8 cellular contexts compared by ENCODE assay signal in the genomic region with DNA sequence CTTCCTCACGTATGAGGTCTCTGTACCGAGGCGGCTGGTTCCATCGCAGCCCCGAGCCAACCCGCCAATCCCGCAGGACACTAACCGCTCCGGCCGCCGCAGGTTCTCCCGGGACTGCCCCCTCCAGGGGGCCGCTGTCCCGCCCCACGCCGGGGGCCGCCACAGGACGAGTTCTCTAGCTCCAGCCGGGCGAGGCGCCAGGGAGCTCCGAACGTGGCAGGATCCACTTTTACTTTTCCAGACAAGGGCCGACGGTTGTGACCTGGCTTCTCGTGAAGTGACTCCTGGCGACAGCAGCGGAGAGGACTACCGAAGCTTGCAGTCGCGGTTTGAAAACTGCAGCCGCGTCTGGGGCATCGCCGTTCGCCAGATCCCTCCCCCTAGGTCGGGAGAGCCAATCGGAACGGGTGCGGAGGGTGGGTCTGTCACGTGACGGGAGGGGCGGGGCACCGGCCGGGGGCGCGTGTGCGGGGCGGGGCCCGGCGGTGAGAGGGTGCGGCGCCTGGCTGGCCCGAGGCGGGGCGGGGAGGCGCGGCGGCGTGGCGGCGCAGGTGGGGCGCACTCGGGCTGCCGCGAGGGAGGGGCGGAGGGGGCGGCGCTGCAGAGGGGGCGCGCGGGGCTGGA. TPM values are rescaled to one million over a fixed set of nuclear protein-coding genes. Genes with fewer than 3 reads are reported as not detected.
DNase-seq lines count a peak whose midpoint lies in the region; ATAC-seq, FAIRE-seq and TF ChIP-seq lines count a peak whose summit lies in the region.

STK17B (minus strand) TSS at position 331 of the 624 bp plus-strand sequence. CDS start 8,195 bp downstream, outside the sequence.

- H3K4me3 ChIP-seq in ACC112 (ENCODE audit: low read depth, low read length): peak within 1 kb of the TSS; percentile 98
- H3K4me3 ChIP-seq in bronchial epithelial cell (ENCODE audit: low read depth, low read length): peak within 1 kb of the TSS; percentile 91

- H3K27me3 ChIP-seq in ACC112 (ENCODE audit: insufficient read depth, low read length): no peaks in the 10 kb centered on the region; the same call in 1 of the 2 replicates
- H3K27me3 ChIP-seq in bronchial epithelial cell (ENCODE audit: control insufficient read depth, insufficient read depth, low read length): no peaks in the 10 kb centered on the region

- H3K36me3 ChIP-seq in ACC112 (ENCODE audit: insufficient read depth, low read length) (no peaks in the 10 kb centered on the region), bronchial epithelial cell (ENCODE audit: control insufficient read depth, insufficient read depth, low read length) (no peaks in the 10 kb centered on the region)

- ATAC-seq in GM18867 (IDR thresholded peaks at IDR 0.05; ENCODE audit: unreplicated experiment): peak; percentile 50
- peak; percentile 50 for ATAC-seq in HG03103 (IDR thresholded peaks at IDR 0.05; ENCODE audit: low read depth, unreplicated experiment)
- ATAC-seq in WTC11: peak; percentile 85

- H3K4me3 Mint-ChIP-seq in WTC11 (peak within 1 kb of the TSS; percentile 88), immature natural killer cell (peak within 1 kb of the TSS; percentile 96 to 99 (median 97))

- H3K36me3 Mint-ChIP-seq in WTC11 (no peaks in the 10 kb centered on the region), immature natural killer cell (peaks cover 0 to 8% (median 8%) of the 10 kb centered on the region in 3 donors)

- peak within 1 kb of the TSS; percentile 67 for H3K27ac ChIP-seq in ACC112 (ENCODE audit: low read depth, low read length)

- no peak for FAIRE-seq in bronchial epithelial cell (lab: Jason Lieb, UNC)

- H2AFZ ChIP-seq in ACC112 (ENCODE audit: low read length, unreplicated experiment): peak within 1 kb of the TSS; percentile 79

- H3K9me3 Mint-ChIP-seq in WTC11 (no peaks in the 10 kb centered on the region), immature natural killer cell (no peaks in the 10 kb centered on the region)

- CTCF ChIA-PET in WTC11 (lab: Charles Lee): interaction anchor here (1.3 to 2.6 kb wide), 2 partner anchors 93 to 94 kb away, joined by 3 to 11 read pairs; no protein-coding TSS in a partner anchor

- TF ChIP-seq CTCF in WTC11 (IDR thresholded peaks at IDR 0.05) (no peak), bronchial epithelial cell (IDR thresholded peaks at IDR 0.05; ENCODE audit: insufficient read depth, low read length, severe bottlenecking) (peak; percentile 34)

- DNase-seq in NCI-H2227 treated with DMSO at 0.1 percent for 48 hours (lab: John Stamatoyannopoulos, UW) (peak; percentile 96), WTC11 (ENCODE audit: low spot score) (peak; percentile 94), bronchial epithelial cell (ENCODE audit: low read depth) (peak; percentile 80), immature natural killer cell (peak; percentile 92 to 95 (median 95)), smooth muscle cell of the brain vasculature (ENCODE audit: low read depth, low spot score) (peak; percentile 83)

- POLR2A ChIA-PET in WTC11 (lab: Charles Lee): no interaction called here

- peak within 1 kb of the TSS; percentile 78; the same call in 1 of the 2 replicates for H3K27ac Mint-ChIP-seq in WTC11
- peak within 1 kb of the TSS; percentile 94 to 99 (median 97) for H3K27ac Mint-ChIP-seq in immature natural killer cell

- H3K79me2 ChIP-seq in ACC112 (ENCODE audit: control insufficient read depth, insufficient read depth, low read length, unreplicated experiment): peaks cover 49% of the 10 kb centered on the region

- H3K4me1 ChIP-seq in ACC112 (ENCODE audit: control insufficient read depth, insufficient read depth, low read length, unreplicated experiment): peaks cover 18% of the 10 kb centered on the region

- H3K4me1 Mint-ChIP-seq in WTC11 (peaks cover 39% of the 10 kb centered on the region), immature natural killer cell (peaks cover 54 to 64% of the 10 kb centered on the region in 2 donors)

- H3K27me3 Mint-ChIP-seq in WTC11 (ENCODE audit: low read depth): peaks cover 20% of the 10 kb centered on the region
- H3K27me3 Mint-ChIP-seq in immature natural killer cell (ENCODE audit: low read depth in 3 of 3): peaks cover 18 to 32% (median 28%) of the 10 kb centered on the region in 3 donors

TF ChIP-seq in WTC11, 78 proteins besides CTCF, POLR2A, EP300 and RAD21 (continues in another document):
- TF ChIP-seq ATF2 (CRISPR knock-in tag; IDR thresholded peaks at IDR 0.05; ENCODE audit: borderline replicate concordance, low read depth): no peak
- TF ChIP-seq ZNF121 (CRISPR knock-in tag; IDR thresholded peaks at IDR 0.05): no peak
- 0 out of 2 replicates have a peak, but pooled peaks have one; percentile 61 for TF ChIP-seq CREM (CRISPR knock-in tag; IDR thresholded peaks at IDR 0.05)
- TF ChIP-seq ETV6 (CRISPR knock-in tag; IDR thresholded peaks at IDR 0.05): peak; percentile 75; the same call in 1 of the 2 replicates
- peak; percentile 57 for TF ChIP-seq FOXK1 (CRISPR knock-in tag; IDR thresholded peaks at IDR 0.05)
- TF ChIP-seq, protein P1, sequence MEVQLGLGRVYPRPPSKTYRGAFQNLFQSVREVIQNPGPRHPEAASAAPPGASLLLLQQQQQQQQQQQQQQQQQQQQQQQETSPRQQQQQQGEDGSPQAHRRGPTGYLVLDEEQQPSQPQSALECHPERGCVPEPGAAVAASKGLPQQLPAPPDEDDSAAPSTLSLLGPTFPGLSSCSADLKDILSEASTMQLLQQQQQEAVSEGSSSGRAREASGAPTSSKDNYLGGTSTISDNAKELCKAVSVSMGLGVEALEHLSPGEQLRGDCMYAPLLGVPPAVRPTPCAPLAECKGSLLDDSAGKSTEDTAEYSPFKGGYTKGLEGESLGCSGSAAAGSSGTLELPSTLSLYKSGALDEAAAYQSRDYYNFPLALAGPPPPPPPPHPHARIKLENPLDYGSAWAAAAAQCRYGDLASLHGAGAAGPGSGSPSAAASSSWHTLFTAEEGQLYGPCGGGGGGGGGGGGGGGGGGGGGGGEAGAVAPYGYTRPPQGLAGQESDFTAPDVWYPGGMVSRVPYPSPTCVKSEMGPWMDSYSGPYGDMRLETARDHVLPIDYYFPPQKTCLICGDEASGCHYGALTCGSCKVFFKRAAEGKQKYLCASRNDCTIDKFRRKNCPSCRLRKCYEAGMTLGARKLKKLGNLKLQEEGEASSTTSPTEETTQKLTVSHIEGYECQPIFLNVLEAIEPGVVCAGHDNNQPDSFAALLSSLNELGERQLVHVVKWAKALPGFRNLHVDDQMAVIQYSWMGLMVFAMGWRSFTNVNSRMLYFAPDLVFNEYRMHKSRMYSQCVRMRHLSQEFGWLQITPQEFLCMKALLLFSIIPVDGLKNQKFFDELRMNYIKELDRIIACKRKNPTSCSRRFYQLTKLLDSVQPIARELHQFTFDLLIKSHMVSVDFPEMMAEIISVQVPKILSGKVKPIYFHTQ (CRISPR knock-in tag; IDR thresholded peaks at IDR 0.05): 0 out of 2 replicates have a peak, but pooled peaks have one; percentile 12
- TF ChIP-seq GRHL2 (CRISPR knock-in tag; IDR thresholded peaks at IDR 0.05; ENCODE audit: insufficient replicate concordance, severe bottlenecking): no peak
- TF ChIP-seq ZBTB21 (CRISPR knock-in tag; IDR thresholded peaks at IDR 0.05; ENCODE audit: borderline replicate concordance): no peak
- no peak; the same call in 1 of the 2 replicates for TF ChIP-seq ZNF317 (CRISPR knock-in tag; IDR thresholded peaks at IDR 0.05; ENCODE audit: borderline replicate concordance, low read depth)
- TF ChIP-seq ZNF281 (CRISPR knock-in tag; IDR thresholded peaks at IDR 0.05): no peak
- TF ChIP-seq SMAD3 (CRISPR knock-in tag; IDR thresholded peaks at IDR 0.05; ENCODE audit: borderline replicate concordance): no peak
- TF ChIP-seq, protein P2, sequence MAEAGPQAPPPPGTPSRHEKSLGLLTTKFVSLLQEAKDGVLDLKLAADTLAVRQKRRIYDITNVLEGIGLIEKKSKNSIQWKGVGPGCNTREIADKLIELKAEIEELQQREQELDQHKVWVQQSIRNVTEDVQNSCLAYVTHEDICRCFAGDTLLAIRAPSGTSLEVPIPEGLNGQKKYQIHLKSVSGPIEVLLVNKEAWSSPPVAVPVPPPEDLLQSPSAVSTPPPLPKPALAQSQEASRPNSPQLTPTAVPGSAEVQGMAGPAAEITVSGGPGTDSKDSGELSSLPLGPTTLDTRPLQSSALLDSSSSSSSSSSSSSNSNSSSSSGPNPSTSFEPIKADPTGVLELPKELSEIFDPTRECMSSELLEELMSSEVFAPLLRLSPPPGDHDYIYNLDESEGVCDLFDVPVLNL (CRISPR knock-in tag; IDR thresholded peaks at IDR 0.05; ENCODE audit: borderline replicate concordance, low read depth): no peak

RNA-seq across cellular contexts. Expression of gene STK17B, which starts in this region (rescaled TPM):
- total RNA-seq in WTC11 (2021) (11.2 to 11.8 TPM (median 11.7 TPM) in 3 replicates), bronchial epithelial cell (44.2 and 51.6 TPM in 2 replicates)
- 10 to 100 TPM; 45.8 to 68.1 (median 68.0) TPM for polyA plus RNA-seq in immature natural killer cell

Comparison
In these comparisons a context has a peak if more than half of its experiments do, and no peak if none do; other contexts are left out.
1. Peak in every context shown above with its lines: DNase-seq, ATAC-seq, H3K4me3 ChIP-seq and H3K27ac ChIP-seq.